In genomic region chr14:31572955-31573354, GRCh38 we compare ENCODE assay signal across 19 cellular contexts.
"Had no signal": no experiment of that assay in that cellular context is flagged by ENCODE, and none has a peak within 500 bp of the region (broad histone marks: within the 10 kb centered on the region; RNA-seq: fewer than 3 reads in every experiment).

No MANE protein-coding gene starts in this region.

- H3K27ac ChIP-seq: coronary artery, gastrocnemius medialis, heart right ventricle, psoas muscle, spleen, transverse colon had no signal

- H3K4me3 ChIP-seq: coronary artery, gastrocnemius medialis, heart right ventricle, psoas muscle, spleen, transverse colon had no signal

- FAIRE-seq: islet of Langerhans had no signal

- ATAC-seq: esophagus mucosa; gastrocnemius medialis; heart right ventricle; naive thymus-derived CD4-positive, alpha-beta T cell; psoas muscle; sciatic nerve; stimulated activated memory B cell treated with anti-CD40 and anti-IgM and Interleukin-4, amounts not matched to agents 10 μg/mL and 1 μg/mL and 100 μg/mL, for 72 hours had no signal

- H3K36me3 ChIP-seq: gastrocnemius medialis, transverse colon had no signal

- H3K27me3 ChIP-seq: gastrocnemius medialis, heart right ventricle, spleen, transverse colon had no signal

- H3K9me3 ChIP-seq: gastrocnemius medialis, heart right ventricle, psoas muscle, spleen, transverse colon had no signal

- DNase-seq: effector CD8-positive, alpha-beta T cell; gastrocnemius medialis; heart right ventricle; hypothalamus; kidney glomerular epithelial cell; naive thymus-derived CD4-positive, alpha-beta T cell; nephron progenitor cell; psoas muscle; retina; spleen; stimulated activated CD4-positive, alpha-beta T cell treated with anti-CD3 and anti-CD28 coated beads, Interleukin-15, amount 100 ng/mL, for 24 hours; stimulated activated CD4-positive, alpha-beta T cell treated with anti-CD3 and anti-CD28 coated beads, Interleukin-1b, Interleukin-23, amount 100 ng/mL, for 48 hours; stimulated activated CD4-positive, alpha-beta T cell treated with anti-CD3 and anti-CD28 coated beads, Interleukin-4, amount 100 ng/mL, for 24 hours; transverse colon had no signal
